Comparison of ENCODE assay signal across 11 cellular contexts in the genomic region with DNA sequence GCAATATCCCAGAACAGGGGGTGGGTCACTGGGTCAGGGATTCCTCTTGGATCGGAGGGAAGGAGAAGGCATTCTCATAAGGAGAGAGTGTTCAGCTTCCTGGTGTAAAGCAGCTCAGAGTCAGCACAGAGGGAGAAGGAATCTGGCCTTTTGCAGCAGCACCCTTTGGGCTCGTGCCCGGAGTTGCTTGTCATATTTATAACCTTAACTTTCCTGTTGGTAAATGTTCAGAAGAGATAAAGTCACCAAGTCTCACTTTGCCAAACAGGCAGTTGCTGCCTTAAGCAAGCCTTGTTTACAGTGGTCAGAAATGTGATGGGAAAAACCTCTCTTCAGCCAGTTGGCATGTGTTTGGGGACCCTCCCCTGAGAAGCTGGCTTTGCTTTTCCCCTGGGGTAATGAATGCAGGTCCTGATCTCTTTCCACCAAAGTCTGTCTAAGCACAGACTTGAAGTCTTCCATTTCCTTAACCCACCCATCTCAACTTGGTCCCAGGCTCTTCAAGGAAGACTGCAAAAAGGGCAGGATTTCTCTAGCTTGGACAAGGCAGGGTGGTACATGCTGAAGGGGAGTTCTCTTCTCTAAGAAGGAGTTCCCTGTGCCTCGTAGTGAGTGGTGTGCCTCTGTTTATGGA.
A peak's percentile ranks its signal among the peaks of the same experiment; 100 is the strongest.
DNase-seq lines count a peak whose midpoint lies in the region; ATAC-seq and TF ChIP-seq lines count a peak whose summit lies in the region.
"Had no signal": no experiment of that assay in that cellular context is flagged by ENCODE, and none has a peak within 500 bp of the region (broad histone marks: within the 10 kb centered on the region; RNA-seq: fewer than 3 reads in every experiment).

No MANE protein-coding gene starts in this region.

- ATAC-seq in GM18907 (IDR thresholded peaks at IDR 0.05; ENCODE audit: unreplicated experiment) (no peak), HG02610 (IDR thresholded peaks at IDR 0.05; ENCODE audit: unreplicated experiment) (no peak)

- no peaks in the 10 kb centered on the region for H3K9me3 Mint-ChIP-seq in nephron progenitor cell

- no peaks in the 10 kb centered on the region for H3K27me3 ChIP-seq in right atrium auricular region

- no peak overlapping the region for H3K27ac Mint-ChIP-seq in nephron progenitor cell

- H3K4me3 ChIP-seq in right atrium auricular region, result no peak overlapping the region
- no peak overlapping the region for H3K4me3 ChIP-seq in skeletal muscle cell (ENCODE audit: low read depth, low read length)

- peaks cover 15% of the 10 kb centered on the region for H3K4me1 Mint-ChIP-seq in nephron progenitor cell

- peak overlapping the region; percentile 79 to 85 for H3K27ac ChIP-seq in right atrium auricular region
- H3K27ac ChIP-seq: WERI-Rb-1 had no signal

- TF ChIP-seq CTCF in right atrium auricular region (IDR thresholded peaks at IDR 0.05) (no peak), nephron progenitor cell (IDR thresholded peaks at IDR 0.05) (no peak)

- H3K36me3 ChIP-seq in right atrium auricular region, result peaks cover 3% of the 10 kb centered on the region
- H3K36me3 ChIP-seq: WERI-Rb-1 had no signal

- no peaks in the 10 kb centered on the region for H3K9me3 ChIP-seq in right atrium auricular region

- peaks cover 82% of the 10 kb centered on the region for H3K36me3 Mint-ChIP-seq in nephron progenitor cell (ENCODE audit: low read depth)

- DNase-seq in GM03348 (ENCODE audit: low spot score) (peak; percentile 87), amniotic epithelial cell (ENCODE audit: low read depth) (peak; percentile 85), right atrium auricular region (ENCODE audit: low spot score) (peak; percentile 94), skeletal muscle cell (ENCODE audit: low read depth) (peak; percentile 38), NCI-H146 (lab: John Stamatoyannopoulos, UW) (no peak), nephron progenitor cell (no peak)
- DNase-seq: NCI-H1105 treated with DMSO at 0.1 percent for 48 hours; stimulated activated CD4-positive, alpha-beta T cell treated with anti-CD3 and anti-CD28 coated beads, Interleukin-12 subunit alpha, Interleukin-12 subunit beta, amount 100 ng/mL, for 4 hours; WERI-Rb-1 had no signal

- H3K4me3 Mint-ChIP-seq in nephron progenitor cell, result no peak overlapping the region

- peaks cover 0 to 35% of the 10 kb centered on the region in 2 donors for H3K4me1 ChIP-seq in right atrium auricular region

- H3K27me3 Mint-ChIP-seq in nephron progenitor cell (ENCODE audit: low read depth, poor library complexity), result peaks cover 3% of the 10 kb centered on the region

Comparison
In these comparisons a context has a peak if more than half of its experiments do, and no peak if none do; other contexts are left out.
1. DNase-seq: peak in GM03348 (single experiment), amniotic epithelial cell (single experiment), right atrium auricular region (single experiment) and skeletal muscle cell (single experiment); none in NCI-H146 (single experiment) and nephron progenitor cell (single experiment).